ENCODE assay signal across 8 cellular contexts in the genomic region with DNA sequence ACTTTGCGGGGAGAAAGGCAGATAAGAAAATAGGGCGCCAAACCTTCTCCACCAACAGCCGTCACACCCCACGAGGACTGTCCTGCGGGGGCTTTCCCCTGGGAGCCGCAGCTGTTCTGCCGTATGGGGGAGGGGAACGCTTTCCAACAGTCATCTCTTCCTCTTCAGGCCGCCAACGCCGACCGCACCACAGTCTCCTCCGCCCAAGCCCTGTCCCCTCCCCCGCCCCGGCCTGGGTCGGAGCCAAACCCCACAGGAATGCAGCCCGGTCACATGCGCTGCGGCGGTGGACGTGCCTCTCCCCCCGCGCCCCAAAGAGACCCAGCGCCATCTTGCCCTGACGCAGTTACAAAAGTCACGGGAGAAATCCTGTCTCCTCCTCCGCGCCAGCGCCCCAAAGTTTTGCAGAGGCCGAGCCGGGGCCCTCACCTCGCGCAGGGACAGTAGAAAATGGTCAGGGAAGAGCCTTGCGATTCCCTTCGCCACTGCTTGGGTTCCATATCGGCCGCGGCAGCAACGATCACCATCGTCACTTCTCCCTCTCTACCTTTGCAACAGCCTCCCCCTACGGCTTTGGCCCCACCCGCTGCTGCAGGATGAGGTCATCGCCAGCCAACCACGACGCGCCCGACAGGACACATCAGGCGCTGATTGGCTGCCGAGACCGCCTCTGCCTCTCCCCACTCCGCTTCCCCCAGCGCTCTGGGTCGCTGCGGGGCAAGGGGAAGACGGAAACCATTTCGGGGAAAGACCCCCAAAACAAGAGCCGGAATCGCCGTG. TPM values are rescaled to one million over a fixed set of nuclear protein-coding genes. Genes with fewer than 3 reads are reported as not detected.
DNase-seq lines count a peak whose midpoint lies in the region; ATAC-seq lines count a peak whose summit lies in the region.

No MANE protein-coding gene starts in this region.

- H3K4me3 ChIP-seq in BLaER1 treated with 17β-estradiol and CSF1 and Interleukin-3, amounts not matched to agents 10 nM and 100 nM: peak overlapping the region; percentile 81 to 98 (median 90)

- no peaks in the 10 kb centered on the region for H3K9me3 Mint-ChIP-seq in activated CD4-positive, alpha-beta T cell treated with anti-CD3 and anti-CD28 coated beads, Interleukin-2, amount 10 ng/mL, durations not matched to agents 7 days and 5 days

- peak overlapping the region; percentile 100 for H3K27ac Mint-ChIP-seq in activated CD4-positive, alpha-beta T cell treated with anti-CD3 and anti-CD28 coated beads, Interleukin-2, amount 10 ng/mL, durations not matched to agents 7 days and 5 days

- POLR2A ChIA-PET in activated CD4-positive, alpha-beta T cell treated with anti-CD3 and anti-CD28 coated beads, Interleukin-2, amount 10 ng/mL, durations not matched to agents 7 days and 5 days (lab: Charles Lee): interaction anchor here (0.6 to 2.6 kb wide), 6 partner anchors 29 to 255 kb away, joined by 3 to 13 read pairs (median 5); no protein-coding TSS in a partner anchor

- ATAC-seq in GM19328 (IDR thresholded peaks at IDR 0.05; ENCODE audit: unreplicated experiment): peak; percentile 70
- peak; percentile 49 for ATAC-seq in HG03469 (IDR thresholded peaks at IDR 0.05; ENCODE audit: unreplicated experiment)

- peaks cover 12 to 31% (median 23%) of the 10 kb centered on the region in 11 experiments for H3K36me3 ChIP-seq in BLaER1 treated with 17β-estradiol and CSF1 and Interleukin-3, amounts not matched to agents 10 nM and 100 nM

- peaks cover 18 to 67% (median 31%) of the 10 kb centered on the region in 11 experiments for H4K20me1 ChIP-seq in BLaER1 treated with 17β-estradiol and CSF1 and Interleukin-3, amounts not matched to agents 10 nM and 100 nM

- CTCF ChIA-PET in activated CD4-positive, alpha-beta T cell treated with anti-CD3 and anti-CD28 coated beads, Interleukin-2, amount 10 ng/mL, durations not matched to agents 7 days and 5 days (lab: Charles Lee): interaction anchor here (0.6 to 10.4 kb wide), 13 partner anchors 8 to 117 kb away, joined by 3 to 120 read pairs (median 3); no protein-coding TSS in a partner anchor

- no peaks in the 10 kb centered on the region for H3K27me3 ChIP-seq in BLaER1 treated with 17β-estradiol and CSF1 and Interleukin-3, amounts not matched to agents 10 nM and 100 nM

- no peaks in the 10 kb centered on the region for H3K27me3 Mint-ChIP-seq in activated CD4-positive, alpha-beta T cell treated with anti-CD3 and anti-CD28 coated beads, Interleukin-2, amount 10 ng/mL, durations not matched to agents 7 days and 5 days

- DNase-seq in NCI-H526 (lab: John Stamatoyannopoulos, UW) (peak; percentile 97 to 99), cortex of kidney (lab: John Stamatoyannopoulos, UW) (peak; percentile 68), left kidney (ENCODE audit: low read depth, low spot score) (peak; percentile 99)
- DNase-seq in activated CD4-positive, alpha-beta T cell treated with anti-CD3 and anti-CD28 coated beads, Interleukin-2, amount 10 ng/mL, durations not matched to agents 7 days and 5 days: peak; percentile 98
- peak; percentile 100 for DNase-seq in stimulated activated CD4-positive, alpha-beta T cell treated with anti-CD3 and anti-CD28 coated beads, Interleukin-1b, Interleukin-23, amount 100 ng/mL, for 48 hours

- H3K4me3 Mint-ChIP-seq in activated CD4-positive, alpha-beta T cell treated with anti-CD3 and anti-CD28 coated beads, Interleukin-2, amount 10 ng/mL, durations not matched to agents 7 days and 5 days: peak overlapping the region; percentile 99

- H3K9me3 ChIP-seq in BLaER1 treated with 17β-estradiol and CSF1 and Interleukin-3, amounts not matched to agents 10 nM and 100 nM (replicated peaks in 1 of 11): no peaks in the 10 kb centered on the region

- peak overlapping the region; percentile 84 to 99 (median 95) for H3K4me2 ChIP-seq in BLaER1 treated with 17β-estradiol and CSF1 and Interleukin-3, amounts not matched to agents 10 nM and 100 nM

- peaks cover 40% of the 10 kb centered on the region for H3K4me1 Mint-ChIP-seq in activated CD4-positive, alpha-beta T cell treated with anti-CD3 and anti-CD28 coated beads, Interleukin-2, amount 10 ng/mL, durations not matched to agents 7 days and 5 days

- peak overlapping the region; percentile 97 to 100 (median 100) for H3K9ac ChIP-seq in BLaER1 treated with 17β-estradiol and CSF1 and Interleukin-3, amounts not matched to agents 10 nM and 100 nM

- peaks cover 71% of the 10 kb centered on the region for H3K36me3 Mint-ChIP-seq in activated CD4-positive, alpha-beta T cell treated with anti-CD3 and anti-CD28 coated beads, Interleukin-2, amount 10 ng/mL, durations not matched to agents 7 days and 5 days (ENCODE audit: low read depth)

- H3K4me1 ChIP-seq in BLaER1 treated with 17β-estradiol and CSF1 and Interleukin-3, amounts not matched to agents 10 nM and 100 nM: peaks cover 26 to 46% (median 31%) of the 10 kb centered on the region in 10 experiments

- peak overlapping the region; percentile 99 to 100 (median 100) for H3K27ac ChIP-seq in BLaER1 treated with 17β-estradiol and CSF1 and Interleukin-3, amounts not matched to agents 10 nM and 100 nM

RNA-seq across cellular contexts. Expression of a gene that starts 1.3 kb away (rescaled TPM):
- total RNA-seq in activated CD4-positive, alpha-beta T cell treated with anti-CD3 and anti-CD28 coated beads, Interleukin-2, amount 10 ng/mL, durations not matched to agents 7 days and 5 days: 10 to 100 TPM; 97.4 to 98.5 TPM

Comparison
In these comparisons a context has a peak if more than half of its experiments do, and no peak if none do; other contexts are left out.
1. Peak in every context shown above with its lines: DNase-seq, ATAC-seq, H3K4me3 ChIP-seq and H3K27ac ChIP-seq.